ENCODE assay signal across 1 cellular context in the genomic region with DNA sequence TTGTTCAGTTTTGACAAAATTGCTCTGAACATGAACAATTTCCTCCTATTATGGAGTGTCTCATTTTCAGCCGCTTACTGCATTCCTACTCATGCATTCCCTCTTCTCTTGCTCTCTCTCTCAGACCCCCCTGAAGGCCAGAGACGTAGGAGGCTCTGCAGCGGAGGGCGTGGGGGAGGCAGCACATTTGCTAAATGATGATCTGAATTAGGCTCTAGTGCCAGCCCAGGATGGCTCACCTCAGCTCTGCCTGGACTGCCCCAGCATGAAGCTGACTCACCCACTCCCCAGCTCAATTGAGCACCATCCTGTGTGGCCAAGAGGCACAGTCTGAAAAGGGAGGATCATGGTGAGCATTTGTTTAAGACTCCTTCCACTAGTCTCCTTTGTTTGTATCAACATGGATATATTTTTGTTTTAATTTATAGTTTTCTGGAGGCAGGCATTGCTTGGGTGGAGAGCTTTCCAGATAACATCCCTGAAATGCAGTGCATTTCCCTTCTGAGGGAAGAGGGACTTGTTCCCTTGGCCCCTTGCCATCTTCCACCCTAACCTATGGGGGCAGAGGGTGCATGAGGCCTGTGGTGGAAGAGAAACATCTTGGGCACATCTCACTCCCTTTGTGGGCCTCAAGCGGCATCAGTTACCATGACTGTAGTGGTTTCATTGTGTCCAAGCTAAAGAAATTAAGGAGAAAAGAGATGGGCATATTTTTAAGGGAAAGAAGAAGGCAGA.
TF ChIP-seq lines count a peak whose summit lies in the region.

No MANE protein-coding gene starts in this region.

TF ChIP-seq in HEK293, 187 proteins besides CTCF, POLR2A, EP300 and RAD21 (continued from another document):
- TF ChIP-seq, protein P1, sequence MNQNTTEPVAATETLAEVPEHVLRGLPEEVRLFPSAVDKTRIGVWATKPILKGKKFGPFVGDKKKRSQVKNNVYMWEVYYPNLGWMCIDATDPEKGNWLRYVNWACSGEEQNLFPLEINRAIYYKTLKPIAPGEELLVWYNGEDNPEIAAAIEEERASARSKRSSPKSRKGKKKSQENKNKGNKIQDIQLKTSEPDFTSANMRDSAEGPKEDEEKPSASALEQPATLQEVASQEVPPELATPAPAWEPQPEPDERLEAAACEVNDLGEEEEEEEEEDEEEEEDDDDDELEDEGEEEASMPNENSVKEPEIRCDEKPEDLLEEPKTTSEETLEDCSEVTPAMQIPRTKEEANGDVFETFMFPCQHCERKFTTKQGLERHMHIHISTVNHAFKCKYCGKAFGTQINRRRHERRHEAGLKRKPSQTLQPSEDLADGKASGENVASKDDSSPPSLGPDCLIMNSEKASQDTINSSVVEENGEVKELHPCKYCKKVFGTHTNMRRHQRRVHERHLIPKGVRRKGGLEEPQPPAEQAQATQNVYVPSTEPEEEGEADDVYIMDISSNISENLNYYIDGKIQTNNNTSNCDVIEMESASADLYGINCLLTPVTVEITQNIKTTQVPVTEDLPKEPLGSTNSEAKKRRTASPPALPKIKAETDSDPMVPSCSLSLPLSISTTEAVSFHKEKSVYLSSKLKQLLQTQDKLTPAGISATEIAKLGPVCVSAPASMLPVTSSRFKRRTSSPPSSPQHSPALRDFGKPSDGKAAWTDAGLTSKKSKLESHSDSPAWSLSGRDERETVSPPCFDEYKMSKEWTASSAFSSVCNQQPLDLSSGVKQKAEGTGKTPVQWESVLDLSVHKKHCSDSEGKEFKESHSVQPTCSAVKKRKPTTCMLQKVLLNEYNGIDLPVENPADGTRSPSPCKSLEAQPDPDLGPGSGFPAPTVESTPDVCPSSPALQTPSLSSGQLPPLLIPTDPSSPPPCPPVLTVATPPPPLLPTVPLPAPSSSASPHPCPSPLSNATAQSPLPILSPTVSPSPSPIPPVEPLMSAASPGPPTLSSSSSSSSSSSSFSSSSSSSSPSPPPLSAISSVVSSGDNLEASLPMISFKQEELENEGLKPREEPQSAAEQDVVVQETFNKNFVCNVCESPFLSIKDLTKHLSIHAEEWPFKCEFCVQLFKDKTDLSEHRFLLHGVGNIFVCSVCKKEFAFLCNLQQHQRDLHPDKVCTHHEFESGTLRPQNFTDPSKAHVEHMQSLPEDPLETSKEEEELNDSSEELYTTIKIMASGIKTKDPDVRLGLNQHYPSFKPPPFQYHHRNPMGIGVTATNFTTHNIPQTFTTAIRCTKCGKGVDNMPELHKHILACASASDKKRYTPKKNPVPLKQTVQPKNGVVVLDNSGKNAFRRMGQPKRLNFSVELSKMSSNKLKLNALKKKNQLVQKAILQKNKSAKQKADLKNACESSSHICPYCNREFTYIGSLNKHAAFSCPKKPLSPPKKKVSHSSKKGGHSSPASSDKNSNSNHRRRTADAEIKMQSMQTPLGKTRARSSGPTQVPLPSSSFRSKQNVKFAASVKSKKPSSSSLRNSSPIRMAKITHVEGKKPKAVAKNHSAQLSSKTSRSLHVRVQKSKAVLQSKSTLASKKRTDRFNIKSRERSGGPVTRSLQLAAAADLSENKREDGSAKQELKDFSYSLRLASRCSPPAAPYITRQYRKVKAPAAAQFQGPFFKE (tag by site-specific recombination; IDR thresholded peaks at IDR 0.05; ENCODE audit: borderline replicate concordance) = no peak
- TF ChIP-seq YY1 (tag by site-specific recombination; IDR thresholded peaks at IDR 0.05) (no peak), ZNF157 (tag by site-specific recombination; IDR thresholded peaks at IDR 0.05) (no peak), ZNF621 (tag by site-specific recombination; IDR thresholded peaks at IDR 0.05) (no peak), SETDB1 (IDR thresholded peaks at IDR 0.05; ENCODE audit: insufficient read length, low read length) (no peak), ZBTB20 (tag by site-specific recombination; IDR thresholded peaks at IDR 0.05) (no peak), BCL11A (tag by site-specific recombination; IDR thresholded peaks at IDR 0.05; ENCODE audit: low read depth) (no peak)
- TF ChIP-seq, protein P2, sequence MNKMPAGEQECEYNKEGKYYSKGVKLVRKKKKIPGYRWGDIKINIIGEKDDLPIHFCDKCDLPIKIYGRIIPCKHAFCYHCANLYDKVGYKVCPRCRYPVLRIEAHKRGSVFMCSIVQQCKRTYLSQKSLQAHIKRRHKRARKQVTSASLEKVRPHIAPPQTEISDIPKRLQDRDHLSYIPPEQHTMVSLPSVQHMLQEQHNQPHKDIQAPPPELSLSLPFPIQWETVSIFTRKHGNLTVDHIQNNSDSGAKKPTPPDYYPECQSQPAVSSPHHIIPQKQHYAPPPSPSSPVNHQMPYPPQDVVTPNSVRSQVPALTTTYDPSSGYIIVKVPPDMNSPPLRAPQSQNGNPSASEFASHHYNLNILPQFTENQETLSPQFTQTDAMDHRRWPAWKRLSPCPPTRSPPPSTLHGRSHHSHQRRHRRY (tag by site-specific recombination; IDR thresholded peaks at IDR 0.05) = no peak
- TF ChIP-seq, protein P3, sequence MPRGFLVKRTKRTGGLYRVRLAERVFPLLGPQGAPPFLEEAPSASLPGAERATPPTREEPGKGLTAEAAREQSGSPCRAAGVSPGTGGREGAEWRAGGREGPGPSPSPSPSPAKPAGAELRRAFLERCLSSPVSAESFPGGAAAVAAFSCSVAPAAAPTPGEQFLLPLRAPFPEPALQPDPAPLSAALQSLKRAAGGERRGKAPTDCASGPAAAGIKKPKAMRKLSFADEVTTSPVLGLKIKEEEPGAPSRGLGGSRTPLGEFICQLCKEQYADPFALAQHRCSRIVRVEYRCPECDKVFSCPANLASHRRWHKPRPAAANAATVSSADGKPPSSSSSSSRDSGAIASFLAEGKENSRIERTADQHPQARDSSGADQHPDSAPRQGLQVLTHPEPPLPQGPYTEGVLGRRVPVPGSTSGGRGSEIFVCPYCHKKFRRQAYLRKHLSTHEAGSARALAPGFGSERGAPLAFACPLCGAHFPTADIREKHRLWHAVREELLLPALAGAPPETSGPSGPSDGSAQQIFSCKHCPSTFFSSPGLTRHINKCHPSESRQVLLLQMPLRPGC (tag by site-specific recombination; IDR thresholded peaks at IDR 0.05) = no peak
- TF ChIP-seq, protein P4, sequence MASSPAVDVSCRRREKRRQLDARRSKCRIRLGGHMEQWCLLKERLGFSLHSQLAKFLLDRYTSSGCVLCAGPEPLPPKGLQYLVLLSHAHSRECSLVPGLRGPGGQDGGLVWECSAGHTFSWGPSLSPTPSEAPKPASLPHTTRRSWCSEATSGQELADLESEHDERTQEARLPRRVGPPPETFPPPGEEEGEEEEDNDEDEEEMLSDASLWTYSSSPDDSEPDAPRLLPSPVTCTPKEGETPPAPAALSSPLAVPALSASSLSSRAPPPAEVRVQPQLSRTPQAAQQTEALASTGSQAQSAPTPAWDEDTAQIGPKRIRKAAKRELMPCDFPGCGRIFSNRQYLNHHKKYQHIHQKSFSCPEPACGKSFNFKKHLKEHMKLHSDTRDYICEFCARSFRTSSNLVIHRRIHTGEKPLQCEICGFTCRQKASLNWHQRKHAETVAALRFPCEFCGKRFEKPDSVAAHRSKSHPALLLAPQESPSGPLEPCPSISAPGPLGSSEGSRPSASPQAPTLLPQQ (tag by site-specific recombination; IDR thresholded peaks at IDR 0.05) = no peak
